Comparison of ENCODE assay signal across 16 cellular contexts in genomic region chr20:41345729-41346067, GRCh38. TPM values are rescaled to one million over a fixed set of nuclear protein-coding genes. Genes with fewer than 3 reads are reported as not detected.
A peak's percentile ranks its signal among the peaks of the same experiment; 100 is the strongest.
DNase-seq lines count a peak whose midpoint lies in the region; ATAC-seq, FAIRE-seq and TF ChIP-seq lines count a peak whose summit lies in the region.
"Had no signal": no experiment of that assay in that cellular context is flagged by ENCODE, and none has a peak within 500 bp of the region (broad histone marks: within the 10 kb centered on the region; RNA-seq: fewer than 3 reads in every experiment).

No MANE protein-coding gene starts in this region.

- TF ChIP-seq POLR2A in HepG2 (IDR thresholded peaks at IDR 0.05; ENCODE audit: insufficient read depth in 1 of 2, low read depth in 2 of 2, low read length in 2 of 2), result no peak

- intact Hi-C loops in HepG2 (cut with micrococcal nuclease; ENCODE audit: unreplicated experiment) (no loop called here), posterior vena cava (cut with DNase I) (loop anchor here in 1 of 2 donors (1.0 kb wide), 1 partner anchor 28 kb away; no protein-coding TSS in a partner anchor), tibial artery (cut with DNase I; ENCODE audit: low total_unique reads) (no loop called here)

- TF ChIP-seq RAD21 in HepG2 (CRISPR knock-in tag; IDR thresholded peaks at IDR 0.05), result no peak

- H3K4me3 ChIP-seq in H7 (ENCODE audit: insufficient read depth, low read depth, low read length) (no peak overlapping the region), SJCRH30 (no peak overlapping the region), HepG2 (replicated peaks in 1 of 3; ENCODE audit: insufficient read depth in 1 of 3, low read depth in 2 of 3, low read length in 3 of 3) (no peak overlapping the region), tibial artery (no peak overlapping the region)
- H3K4me3 ChIP-seq: A549 had no signal

- in situ Hi-C loops in HepG2 (cut with HindIII; ENCODE audit: extremely low pct_ligation_motif_present, low pct_unique_long_range_greater_than_20kb), result no loop called here

- H3K4me2 ChIP-seq in HepG2 (ENCODE audit: low read depth, low read length), result no peak overlapping the region
- H3K4me2 ChIP-seq: A549, KMS-11 had no signal

- H3K27ac ChIP-seq in SJCRH30, result peak overlapping the region; percentile 2
- no peak overlapping the region for H3K27ac ChIP-seq in HepG2 (ENCODE audit: extremely low read length, insufficient read depth, low read length)
- H3K27ac ChIP-seq in tibial artery, result no peak overlapping the region
- H3K27ac ChIP-seq: A549, KMS-11 had no signal

- H3K36me3 ChIP-seq in H7 (replicated peaks; ENCODE audit: control insufficient read depth, insufficient read depth, low read length), result no peaks in the 10 kb centered on the region
- H3K36me3 ChIP-seq in SJCRH30, result no peaks in the 10 kb centered on the region
- H3K36me3 ChIP-seq in HepG2 (replicated peaks in 1 of 2; ENCODE audit: control insufficient read depth in 1 of 2, insufficient read depth in 2 of 2, low read length in 2 of 2), result peaks cover 6 to 17% of the 10 kb centered on the region in 2 experiments; a peak in 3 of 5 replicates
- peaks cover 10 to 53% (median 29%) of the 10 kb centered on the region in 3 donors for H3K36me3 ChIP-seq in tibial artery

- FAIRE-seq in HepG2 (lab: Jason Lieb, UNC), result no peak
- FAIRE-seq: A549 had no signal

- peaks cover 5% of the 10 kb centered on the region for H3K79me2 ChIP-seq in HepG2 (ENCODE audit: insufficient read depth, low read length)

- ATAC-seq in HepG2 (no peak), GM18870 (IDR thresholded peaks at IDR 0.05; ENCODE audit: unreplicated experiment) (no peak), HG02981 (IDR thresholded peaks at IDR 0.05; ENCODE audit: unreplicated experiment) (no peak)
- ATAC-seq: A549 had no signal

- 0 out of 2 replicates have a peak, but pooled peaks cover 4% of the 10 kb centered on the region for H4K20me1 ChIP-seq in HepG2 (ENCODE audit: insufficient read depth, low read length)

- TF ChIP-seq EP300 in HepG2 (IDR thresholded peaks at IDR 0.05; ENCODE audit: low read depth in 2 of 2, low read length in 2 of 2) (no peak), HepG2 (CRISPR knock-in tag; IDR thresholded peaks at IDR 0.05; ENCODE audit: borderline replicate concordance) (no peak)

- no TSS peak for BruUV-seq in HepG2 (replicated peaks; lab: Mats Ljungman, UMichigan)

- H3K4me1 ChIP-seq in SJCRH30 (peaks cover 9% of the 10 kb centered on the region), HepG2 (ENCODE audit: insufficient read depth, low read length) (peaks cover 28% of the 10 kb centered on the region), tibial artery (peaks cover 0 to 34% (median 14%) of the 10 kb centered on the region in 4 donors)

- H3K9ac ChIP-seq in HepG2 (ENCODE audit: insufficient read depth, low read depth, low read length), result no peak overlapping the region
- H3K9ac ChIP-seq: KMS-11 had no signal

- TF ChIP-seq CTCF in HepG2 (CRISPR knock-in tag; IDR thresholded peaks at IDR 0.05) (no peak), tibial artery (IDR thresholded peaks at IDR 0.05) (no peak)

- H2AFZ ChIP-seq in HepG2 (ENCODE audit: low read length), result no peak overlapping the region

- 94% methylated on average over 17 of the region's 17 CpGs for WGBS in HepG2 (ENCODE audit: low lambda C conversion rate)

- H3K9me3 ChIP-seq in SJCRH30 (replicated peaks), result no peaks in the 10 kb centered on the region
- H3K9me3 ChIP-seq in HepG2 (ENCODE audit: low read length), result no peaks in the 10 kb centered on the region
- no peaks in the 10 kb centered on the region for H3K9me3 ChIP-seq in tibial artery
- H3K9me3 ChIP-seq: A549 had no signal

- DNase-seq in H7 (peak; percentile 43), SJCRH30 (no peak), HepG2 (ENCODE audit: low spot score) (no peak), posterior vena cava (ENCODE audit: low spot score) (peak; percentile 76), tibial artery (no peak)
- DNase-seq in effector CD8-positive, alpha-beta T cell (lab: John Stamatoyannopoulos, UW), result no peak
- DNase-seq: DMS 273 treated with DMSO at 0.1 percent for 48 hours had no signal

- POLR2A ChIA-PET in HepG2 (lab: Yijun Ruan, JAX), result no interaction called here

- no peaks in the 10 kb centered on the region for H3K27me3 ChIP-seq in H7 (ENCODE audit: control insufficient read depth, insufficient read depth, low read length)
- H3K27me3 ChIP-seq in SJCRH30, result no peaks in the 10 kb centered on the region
- no peaks in the 10 kb centered on the region; a peak in 1 of 5 replicates for H3K27me3 ChIP-seq in HepG2 (ENCODE audit: control insufficient read depth in 1 of 2, insufficient read depth in 2 of 2, low read length in 2 of 2)
- no peaks in the 10 kb centered on the region for H3K27me3 ChIP-seq in tibial artery

- CTCF ChIA-PET in HepG2 (lab: Yijun Ruan, JAX; ENCODE audit: low intra/inter-chr PET ratio, low total read pairs), result no interaction called here

RNA-seq across cellular contexts. Expression of gene LPIN3, which starts 5.1 kb away (rescaled TPM):
- 4.5 and 6.7 TPM in 2 replicates for total RNA-seq in H7 (2014; rRNA removed; shearing (Covaris generic))
- total RNA-seq in SJCRH30 (2014; rRNA removed; shearing (Covaris generic)), result 1.2 and 2.3 TPM in 2 replicates
- total RNA-seq in HepG2 (2016; rRNA removed; fragmentation: Illumina TruSeq; extraction: Trizol), result 3.5 and 14.2 TPM in 2 replicates
- total RNA-seq in HepG2 (2016; cell fraction: cytosol; rRNA removed; fragmentation: Illumina TruSeq; extraction: Trizol; ENCODE audit: low read depth), result 1.1 and 1.2 TPM in 2 replicates
- 2.8 and 12.1 TPM in 2 replicates for total RNA-seq in HepG2 (2016; cell fraction: insoluble cytoplasmic fraction; rRNA removed; fragmentation: Illumina TruSeq; extraction: Trizol)
- 1.00 and 1.4 TPM in 2 replicates for total RNA-seq in HepG2 (2016; cell fraction: membrane; rRNA removed; fragmentation: Illumina TruSeq; extraction: Trizol)
- 17.9 and 18.2 TPM in 2 replicates for total RNA-seq in HepG2 (2016; cell fraction: nucleus; rRNA removed; fragmentation: Illumina TruSeq; extraction: Trizol)
- polyA plus RNA-seq in HepG2 (2011; rRNA removed), result 28.6 and 43.6 TPM in 2 replicates
- polyA plus RNA-seq in HepG2 (2011; cell fraction: cytosol; rRNA removed), result 3.2 and 4.6 TPM in 2 replicates
- 337 and 399 TPM in 2 replicates for polyA plus RNA-seq in HepG2 (2011; cell fraction: nucleus; rRNA removed)
- 15.0 and 15.8 TPM in 2 replicates for polyA plus RNA-seq in HepG2 (2012)
- polyA plus RNA-seq in HepG2 (2016; cell fraction: cytosol; fragmentation: Illumina TruSeq; extraction: Trizol; ENCODE audit: low read depth), result 0.34 and 0.35 TPM in 2 replicates
- 1.9 and 3.7 TPM in 2 replicates for polyA plus RNA-seq in HepG2 (2016; cell fraction: insoluble cytoplasmic fraction; fragmentation: Illumina TruSeq; extraction: Trizol; ENCODE audit: low read depth)
- 0.42 and 0.58 TPM in 2 replicates for polyA plus RNA-seq in HepG2 (2016; cell fraction: membrane; fragmentation: Illumina TruSeq; extraction: Trizol; ENCODE audit: low read depth)
- 71.3 and 85.0 TPM in 2 replicates for polyA plus RNA-seq in HepG2 (2016; cell fraction: nucleus; fragmentation: Illumina TruSeq; extraction: Trizol; ENCODE audit: insufficient read depth, low read depth)
- polyA minus RNA-seq in HepG2 (2011; rRNA and poly(A)+ RNA removed; ENCODE audit: low replicate concordance), result 5.4 and 16.3 TPM in 2 replicates
- polyA minus RNA-seq in HepG2 (2011; cell fraction: cytosol; rRNA and poly(A)+ RNA removed), result 4.1 and 4.4 TPM in 2 replicates
- polyA minus RNA-seq in HepG2 (2011; cell fraction: nucleus; rRNA and poly(A)+ RNA removed), result 35.8 and 39.4 TPM in 2 replicates
- 10 to 100 TPM; 12.7 to 17.6 TPM for total RNA-seq in posterior vena cava
- polyA plus RNA-seq: CD14-positive monocyte; CD8-positive, alpha-beta memory T cell; IgD-negative memory B cell had no signal

RNA-seq across cellular contexts. Expression of gene EMILIN3, which starts 20.9 kb away (rescaled TPM):
- total RNA-seq in H7 (2014; rRNA removed; shearing (Covaris generic)), result 6.2 and 7.9 TPM in 2 replicates
- 11.7 and 12.0 TPM in 2 replicates for total RNA-seq in SJCRH30 (2014; rRNA removed; shearing (Covaris generic))
- total RNA-seq in HepG2 (2016; rRNA removed; fragmentation: Illumina TruSeq; extraction: Trizol), result 0.14 and 0.29 TPM in 2 replicates
- 0.10 TPM in 1 of 2 replicates, not detected in the other for total RNA-seq in HepG2 (2016; cell fraction: cytosol; rRNA removed; fragmentation: Illumina TruSeq; extraction: Trizol; ENCODE audit: low read depth)
- total RNA-seq in HepG2 (2016; cell fraction: insoluble cytoplasmic fraction; rRNA removed; fragmentation: Illumina TruSeq; extraction: Trizol), result 0.16 and 0.28 TPM in 2 replicates
- 0.09 and 0.10 TPM in 2 replicates for total RNA-seq in HepG2 (2016; cell fraction: membrane; rRNA removed; fragmentation: Illumina TruSeq; extraction: Trizol)
- 0.16 TPM in 2 replicates for total RNA-seq in HepG2 (2016; cell fraction: nucleus; rRNA removed; fragmentation: Illumina TruSeq; extraction: Trizol)
- 0.25 and 0.27 TPM in 2 replicates for polyA plus RNA-seq in HepG2 (2011; rRNA removed)
- 0.23 and 0.36 TPM in 2 replicates for polyA plus RNA-seq in HepG2 (2011; cell fraction: cytosol; rRNA removed)
- 0.29 and 0.35 TPM in 2 replicates for polyA plus RNA-seq in HepG2 (2011; cell fraction: nucleus; rRNA removed)
- polyA plus RNA-seq in HepG2 (2012), result 0.50 and 0.56 TPM in 2 replicates
- not detected in 2 replicates for polyA plus RNA-seq in HepG2 (2016; cell fraction: cytosol; fragmentation: Illumina TruSeq; extraction: Trizol; ENCODE audit: low read depth)
- polyA plus RNA-seq in HepG2 (2016; cell fraction: insoluble cytoplasmic fraction; fragmentation: Illumina TruSeq; extraction: Trizol; ENCODE audit: low read depth), result 0.10 and 0.19 TPM in 2 replicates
- polyA plus RNA-seq in HepG2 (2016; cell fraction: membrane; fragmentation: Illumina TruSeq; extraction: Trizol; ENCODE audit: low read depth), result 0.05 and 0.09 TPM in 2 replicates
- polyA plus RNA-seq in HepG2 (2016; cell fraction: nucleus; fragmentation: Illumina TruSeq; extraction: Trizol; ENCODE audit: insufficient read depth, low read depth), result 0.38 and 0.41 TPM in 2 replicates
- polyA minus RNA-seq in HepG2 (2011; rRNA and poly(A)+ RNA removed; ENCODE audit: low replicate concordance), result 0.05 and 1.5 TPM in 2 replicates
- 0.18 and 0.20 TPM in 2 replicates for polyA minus RNA-seq in HepG2 (2011; cell fraction: cytosol; rRNA and poly(A)+ RNA removed)
- 0.13 TPM in 1 of 2 replicates, not detected in the other for polyA minus RNA-seq in HepG2 (2011; cell fraction: nucleus; rRNA and poly(A)+ RNA removed)
- 1 to 10 TPM; 1.4 to 2.3 TPM for total RNA-seq in posterior vena cava
- total RNA-seq: CD8-positive, alpha-beta memory T cell; H4; HT-29 had no signal
- polyA plus RNA-seq: CD14-positive monocyte; CD8-positive, alpha-beta memory T cell; IgD-negative memory B cell had no signal

RNA-seq across cellular contexts. Expression of gene ZHX3, which starts 28.2 kb away (rescaled TPM):
- 2.5 and 5.1 TPM in 2 replicates for total RNA-seq in H7 (2014; rRNA removed; shearing (Covaris generic))
- 16.0 and 16.2 TPM in 2 replicates for total RNA-seq in SJCRH30 (2014; rRNA removed; shearing (Covaris generic))
- 11.7 and 13.0 TPM in 2 replicates for total RNA-seq in HepG2 (2016; rRNA removed; fragmentation: Illumina TruSeq; extraction: Trizol)
- 7.8 and 8.9 TPM in 2 replicates for total RNA-seq in HepG2 (2016; cell fraction: cytosol; rRNA removed; fragmentation: Illumina TruSeq; extraction: Trizol; ENCODE audit: low read depth)
- total RNA-seq in HepG2 (2016; cell fraction: insoluble cytoplasmic fraction; rRNA removed; fragmentation: Illumina TruSeq; extraction: Trizol), result 11.9 and 13.9 TPM in 2 replicates
- total RNA-seq in HepG2 (2016; cell fraction: membrane; rRNA removed; fragmentation: Illumina TruSeq; extraction: Trizol), result 9.7 and 11.7 TPM in 2 replicates
- 13.8 and 17.1 TPM in 2 replicates for total RNA-seq in HepG2 (2016; cell fraction: nucleus; rRNA removed; fragmentation: Illumina TruSeq; extraction: Trizol)
- 8.1 and 8.4 TPM in 2 replicates for polyA plus RNA-seq in HepG2 (2011; rRNA removed)
- polyA plus RNA-seq in HepG2 (2011; cell fraction: cytosol; rRNA removed), result 3.7 and 3.9 TPM in 2 replicates
- polyA plus RNA-seq in HepG2 (2011; cell fraction: nucleus; rRNA removed), result 9.0 and 9.8 TPM in 2 replicates
- 8.2 and 8.7 TPM in 2 replicates for polyA plus RNA-seq in HepG2 (2012)
- polyA plus RNA-seq in HepG2 (2016; cell fraction: cytosol; fragmentation: Illumina TruSeq; extraction: Trizol; ENCODE audit: low read depth), result 8.5 and 10.7 TPM in 2 replicates
- polyA plus RNA-seq in HepG2 (2016; cell fraction: insoluble cytoplasmic fraction; fragmentation: Illumina TruSeq; extraction: Trizol; ENCODE audit: low read depth), result 11.8 and 13.5 TPM in 2 replicates
- polyA plus RNA-seq in HepG2 (2016; cell fraction: membrane; fragmentation: Illumina TruSeq; extraction: Trizol; ENCODE audit: low read depth), result 8.4 and 11.6 TPM in 2 replicates
- polyA plus RNA-seq in HepG2 (2016; cell fraction: nucleus; fragmentation: Illumina TruSeq; extraction: Trizol; ENCODE audit: insufficient read depth, low read depth), result 15.2 and 17.6 TPM in 2 replicates
- 14.5 and 16.9 TPM in 2 replicates for polyA minus RNA-seq in HepG2 (2011; rRNA and poly(A)+ RNA removed; ENCODE audit: low replicate concordance)
- polyA minus RNA-seq in HepG2 (2011; cell fraction: cytosol; rRNA and poly(A)+ RNA removed), result 4.8 and 7.9 TPM in 2 replicates
- polyA minus RNA-seq in HepG2 (2011; cell fraction: nucleus; rRNA and poly(A)+ RNA removed), result 8.8 and 10.6 TPM in 2 replicates
- total RNA-seq in posterior vena cava, result 10 to 100 TPM; 88.2 to 92.9 TPM

Comparison
In these comparisons a context has a peak if more than half of its experiments do, and no peak if none do; other contexts are left out.
1. DNase-seq: peak in H7 (single experiment) and posterior vena cava (single experiment); none in SJCRH30 (0 of 2), HepG2 (single experiment), effector CD8-positive, alpha-beta T cell (single experiment) and tibial artery (0 of 2).